23 cellular contexts compared by ENCODE assay signal in the genomic region with DNA sequence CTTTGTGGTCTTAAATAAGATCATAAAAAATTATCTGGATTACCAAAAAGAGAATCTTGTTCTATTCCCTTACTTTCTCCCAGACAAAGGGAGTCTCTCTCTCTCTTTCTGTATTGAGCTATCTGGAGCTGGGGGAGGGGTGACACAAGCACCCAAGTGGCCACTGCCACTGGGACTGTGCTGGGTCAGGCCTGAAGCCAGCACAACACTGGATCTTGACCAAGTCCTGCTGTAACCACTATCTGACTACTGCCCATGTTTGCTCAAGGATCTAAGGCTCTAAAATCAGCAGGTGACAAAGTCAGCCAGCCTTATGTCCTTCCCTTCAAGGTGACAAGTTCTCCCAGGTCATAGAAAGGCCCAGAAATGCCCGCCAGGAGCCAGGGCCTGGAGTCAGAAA.
DNase-seq lines count a peak whose midpoint lies in the region; ATAC-seq and TF ChIP-seq lines count a peak whose summit lies in the region.
"Had no signal": no experiment of that assay in that cellular context is flagged by ENCODE, and none has a peak within 500 bp of the region (broad histone marks: within the 10 kb centered on the region; RNA-seq: fewer than 3 reads in every experiment).

No MANE protein-coding gene starts in this region.

- no peaks in the 10 kb centered on the region for H3K27me3 ChIP-seq in stomach
- H3K27me3 ChIP-seq: BLaER1 treated with 17β-estradiol and CSF1 and Interleukin-3, amounts not matched to agents 10 nM and 100 nM had no signal

- no peak for TF ChIP-seq POLR2A in stomach (IDR thresholded peaks at IDR 0.05)

- no peak for TF ChIP-seq EP300 in stomach (IDR thresholded peaks at IDR 0.05)

- H3K27ac ChIP-seq in stomach = no peak overlapping the region
- H3K27ac ChIP-seq: 22Rv1; A549; BLaER1 treated with 17β-estradiol and CSF1 and Interleukin-3, amounts not matched to agents 10 nM and 100 nM had no signal

- H3K4me3 ChIP-seq in stomach = no peak overlapping the region
- H3K4me3 ChIP-seq: A549; BLaER1 treated with 17β-estradiol and CSF1 and Interleukin-3, amounts not matched to agents 10 nM and 100 nM; GM12878 had no signal

- no peaks in the 10 kb centered on the region for H3K4me1 ChIP-seq in stomach
- H3K4me1 ChIP-seq: A549 had no signal

- ATAC-seq in left ventricle myocardium superior = peak; percentile 64
- ATAC-seq in Right ventricle myocardium superior (ENCODE audit: poor library complexity) = no peak
- peak; percentile 49 for ATAC-seq in left lobe of liver
- ATAC-seq: GM12878 had no signal

- no peaks in the 10 kb centered on the region for H3K36me3 ChIP-seq in stomach
- H3K36me3 ChIP-seq: BLaER1 treated with 17β-estradiol and CSF1 and Interleukin-3, amounts not matched to agents 10 nM and 100 nM had no signal

- TF ChIP-seq CTCF in stomach (IDR thresholded peaks at IDR 0.05) = no peak

- DNase-seq in DMS53 (lab: John Stamatoyannopoulos, UW) (peak; percentile 7), DMS53 treated with DMSO at 0.1 percent for 48 hours (lab: John Stamatoyannopoulos, UW; ENCODE audit: unreplicated experiment) (no peak), left ventricle myocardium superior (no peak), Right ventricle myocardium superior (no peak), left lobe of liver (ENCODE audit: low spot score) (no peak), stomach (peak; percentile 57), NCI-H748 treated with DMSO at 0.1 percent for 48 hours (lab: John Stamatoyannopoulos, UW) (no peak)
- DNase-seq in stimulated activated CD4-positive, alpha-beta T cell treated with anti-CD3 and anti-CD28 coated beads, Interleukin-4, amount 100 ng/mL, for 1 hour = no peak
- DNase-seq: AML-193; CD4-positive, alpha-beta memory T cell; CD4-positive, CD25-positive, alpha-beta regulatory T cell; CD8-positive, alpha-beta memory T cell; COR-L47; DMS 273 treated with DMSO at 0.1 percent for 48 hours; DMS153; DMS79; DND-41; EL; GDM1 had no signal

- intact Hi-C loops in left ventricle myocardium superior (cut with micrococcal nuclease) (no loop called here), Right ventricle myocardium superior (cut with DNase I) (no loop called here), stomach (cut with DNase I; ENCODE audit: low total_unique reads) (no loop called here)

- peaks cover 0 to 10% (median 1%) of the 10 kb centered on the region in 4 donors for H3K9me3 ChIP-seq in stomach
- H3K9me3 ChIP-seq: A549; BLaER1 treated with 17β-estradiol and CSF1 and Interleukin-3, amounts not matched to agents 10 nM and 100 nM had no signal

- 33 to 70% (median 41%) methylated on average over 1 of the region's 1 CpG for WGBS in stomach, 5 donors

Comparison
In these comparisons a context has a peak if more than half of its experiments do, and no peak if none do; other contexts are left out.
1. DNase-seq: peak in DMS53 (single experiment) and stomach (single experiment); none in DMS53 treated with DMSO at 0.1 percent for 48 hours (single experiment), left ventricle myocardium superior (single experiment), Right ventricle myocardium superior (single experiment), left lobe of liver (single experiment), stimulated activated CD4-positive, alpha-beta T cell treated with anti-CD3 and anti-CD28 coated beads, Interleukin-4, amount 100 ng/mL, for 1 hour (single experiment) and NCI-H748 treated with DMSO at 0.1 percent for 48 hours (single experiment).